Comparison of ENCODE assay signal across 8 cellular contexts in genomic region chr11:116217006-116217405, GRCh38.
DNase-seq lines count a peak whose midpoint lies in the region; ATAC-seq, FAIRE-seq and TF ChIP-seq lines count a peak whose summit lies in the region.

No MANE protein-coding gene starts in this region.

- H3K4me3 ChIP-seq in MM.1S (ENCODE audit: low read length) (no peak overlapping the region), GM12878 (no peak overlapping the region), right lobe of liver (no peak overlapping the region)

- no peaks in the 10 kb centered on the region for H3K79me2 ChIP-seq in MM.1S (ENCODE audit: low read length)
- H3K79me2 ChIP-seq in GM12878 (ENCODE audit: control insufficient read depth, insufficient read depth, low read length), result no peaks in the 10 kb centered on the region

- no peak for TF ChIP-seq EP300 in GM12878 (IDR thresholded peaks at IDR 0.05; ENCODE audit: borderline replicate concordance in 1 of 2, control insufficient read depth in 1 of 2, low read depth in 2 of 2, low read length in 2 of 2)

- H4K20me1 ChIP-seq in MM.1S (ENCODE audit: insufficient read depth, low read length) (no peaks in the 10 kb centered on the region), GM12878 (ENCODE audit: control insufficient read depth, insufficient read depth) (no peaks in the 10 kb centered on the region)

- no TSS peak for BruUV-seq in GM12878 (replicated peaks; lab: Mats Ljungman, UMichigan)

- H3K4me1 ChIP-seq in MM.1S (ENCODE audit: low read length), result no peaks in the 10 kb centered on the region
- H3K4me1 ChIP-seq in GM12878 (ENCODE audit: control insufficient read depth, insufficient read depth, low read length), result no peaks in the 10 kb centered on the region
- H3K4me1 ChIP-seq in right lobe of liver, result no peaks in the 10 kb centered on the region

- intact Hi-C loops in GM12878 (cut with micrococcal nuclease; ENCODE audit: unreplicated experiment) (no loop called here), right lobe of liver (cut with DNase I) (no loop called here)

- H3K4me2 ChIP-seq in MM.1S (ENCODE audit: low read depth, low read length) (no peak overlapping the region), GM12878 (ENCODE audit: control insufficient read depth, insufficient read depth) (no peak overlapping the region)

- no peaks in the 10 kb centered on the region for H3K9me3 ChIP-seq in MM.1S (replicated peaks; ENCODE audit: insufficient read depth, low read length)
- H3K9me3 ChIP-seq in GM12878 (replicated peaks; ENCODE audit: control insufficient read depth, insufficient read depth, low read length), result no peaks in the 10 kb centered on the region; the same call in 2 of the 3 replicates
- H3K9me3 ChIP-seq in right lobe of liver, result no peaks in the 10 kb centered on the region

- H3K9me2 ChIP-seq in MM.1S (replicated peaks; ENCODE audit: insufficient read depth, low read length), result no peaks in the 10 kb centered on the region

- H3K36me3 ChIP-seq in MM.1S (replicated peaks; ENCODE audit: insufficient read depth, low read length) (no peaks in the 10 kb centered on the region), GM12878 (ENCODE audit: control insufficient read depth in 2 of 2, insufficient read depth in 2 of 2, low read length in 1 of 2) (no peaks in the 10 kb centered on the region), right lobe of liver (no peaks in the 10 kb centered on the region)

- no peak overlapping the region for H2AFZ ChIP-seq in MM.1S (ENCODE audit: low read length)
- H2AFZ ChIP-seq in GM12878 (ENCODE audit: control insufficient read depth, low read depth, low read length), result no peak overlapping the region

- POLR2A ChIA-PET in GM12878 (lab: Charles Lee), result no interaction called here

- no peak for FAIRE-seq in GM12878 (lab: Jason Lieb, UNC)

- no peak overlapping the region for H3K9ac ChIP-seq in MM.1S (ENCODE audit: low read length)
- no peak overlapping the region for H3K9ac ChIP-seq in GM12878 (ENCODE audit: control insufficient read depth, insufficient read depth, low read length)

- RAD21 ChIA-PET in GM12878 (lab: Charles Lee; ENCODE audit: unreplicated experiment), result no interaction called here

- SMC1A ChIA-PET in GM12878 (lab: Charles Lee; ENCODE audit: uncharacterized antibody, unreplicated experiment), result interaction anchor here (0.7 kb wide), 1 partner anchor 884 kb away, joined by 3 read pairs; no protein-coding TSS in a partner anchor

- H3K27me3 ChIP-seq in MM.1S (replicated peaks; ENCODE audit: insufficient read depth, low read length), result no peaks in the 10 kb centered on the region
- H3K27me3 ChIP-seq in GM12878 (replicated peaks in 1 of 2; ENCODE audit: control insufficient read depth in 2 of 2, insufficient read depth in 2 of 2, low read length in 1 of 2), result peaks cover 0 to 2% of the 10 kb centered on the region in 2 experiments; a peak in 1 of 4 replicates
- H3K27me3 ChIP-seq in right lobe of liver, result no peaks in the 10 kb centered on the region

- H3F3A ChIP-seq in MM.1S (ENCODE audit: insufficient read depth, low read length), result no peaks in the 10 kb centered on the region

- H3K27ac ChIP-seq in MM.1S (ENCODE audit: low read length) (no peak overlapping the region), GM12878 (ENCODE audit: control insufficient read depth, insufficient read depth) (no peak overlapping the region), right lobe of liver (no peak overlapping the region)

- in situ Hi-C loops in GM12878 (cut with MboI), result no loop called here

- DNase-seq in activated CD4-positive, alpha-beta T cell treated with anti-CD3 and anti-CD28 coated beads for 48 hours, result peak; percentile 33
- no peak for DNase-seq in activated CD4-positive, alpha-beta T cell treated with anti-CD3 and anti-CD28 coated beads, Interleukin-2, amount 50 U/mL, for 4 hours
- DNase-seq in MM.1S, result no peak
- no peak for DNase-seq in GM12878 (ENCODE audit: low read depth, low spot score)
- peak in 1 of 3 donors; percentile 60 for DNase-seq in right lobe of liver
- DNase-seq in middle frontal gyrus (ENCODE audit: extremely low spot score, low spot score), result no peak

- CTCF ChIA-PET in GM12878 (lab: Yijun Ruan, JAX), result interaction anchor here (0.6 to 1.8 kb wide), 8 partner anchors 12 to 892 kb away, joined by 3 to 7 read pairs (median 4); no protein-coding TSS in a partner anchor

- ATAC-seq in GM12878 (no peak), right lobe of liver (peak; percentile 58 to 91 (median 74)), HG03280 (IDR thresholded peaks at IDR 0.05; ENCODE audit: unreplicated experiment) (no peak), GM18870 (IDR thresholded peaks at IDR 0.05; ENCODE audit: unreplicated experiment) (no peak)

- TF ChIP-seq CTCF in MM.1S (IDR thresholded peaks at IDR 0.05; ENCODE audit: low read length) (peak; percentile 64), GM12878 (IDR thresholded peaks at IDR 0.05 in 2 of 3, conservative IDR thresholded peaks at IDR 0.05 in 1 of 3; ENCODE audit: control insufficient read depth in 2 of 3, extremely low read depth in 1 of 3, insufficient read depth in 1 of 3, low read depth in 3 of 3, low read length in 3 of 3) (peak; percentile 37 to 63 (median 56); a peak in 5 of 6 replicates), right lobe of liver (IDR thresholded peaks at IDR 0.05) (peak; percentile 30 to 85 (median 63))

- TF ChIP-seq POLR2A in GM12878 (IDR thresholded peaks at IDR 0.05; ENCODE audit: low read depth, low read length) (no peak), right lobe of liver (IDR thresholded peaks at IDR 0.05) (no peak)

- WGBS in GM12878 (ENCODE audit: insufficient coverage, insufficient replicate concordance, low lambda C conversion rate, missing lambda C conversion rate), result 5% methylated on average over 6 of the region's 6 CpGs
- WGBS in right lobe of liver (ENCODE audit: insufficient coverage, low coverage, low lambda C conversion rate, missing lambda C conversion rate), result 25% methylated on average over 6 of the region's 6 CpGs

- TF ChIP-seq RAD21 in GM12878 (IDR thresholded peaks at IDR 0.05; ENCODE audit: insufficient read depth, low read depth, low read length), result no peak

TF ChIP-seq in GM12878, 131 proteins besides CTCF, POLR2A, EP300 and RAD21 (continues in another document):
- TF ChIP-seq, protein P1, sequence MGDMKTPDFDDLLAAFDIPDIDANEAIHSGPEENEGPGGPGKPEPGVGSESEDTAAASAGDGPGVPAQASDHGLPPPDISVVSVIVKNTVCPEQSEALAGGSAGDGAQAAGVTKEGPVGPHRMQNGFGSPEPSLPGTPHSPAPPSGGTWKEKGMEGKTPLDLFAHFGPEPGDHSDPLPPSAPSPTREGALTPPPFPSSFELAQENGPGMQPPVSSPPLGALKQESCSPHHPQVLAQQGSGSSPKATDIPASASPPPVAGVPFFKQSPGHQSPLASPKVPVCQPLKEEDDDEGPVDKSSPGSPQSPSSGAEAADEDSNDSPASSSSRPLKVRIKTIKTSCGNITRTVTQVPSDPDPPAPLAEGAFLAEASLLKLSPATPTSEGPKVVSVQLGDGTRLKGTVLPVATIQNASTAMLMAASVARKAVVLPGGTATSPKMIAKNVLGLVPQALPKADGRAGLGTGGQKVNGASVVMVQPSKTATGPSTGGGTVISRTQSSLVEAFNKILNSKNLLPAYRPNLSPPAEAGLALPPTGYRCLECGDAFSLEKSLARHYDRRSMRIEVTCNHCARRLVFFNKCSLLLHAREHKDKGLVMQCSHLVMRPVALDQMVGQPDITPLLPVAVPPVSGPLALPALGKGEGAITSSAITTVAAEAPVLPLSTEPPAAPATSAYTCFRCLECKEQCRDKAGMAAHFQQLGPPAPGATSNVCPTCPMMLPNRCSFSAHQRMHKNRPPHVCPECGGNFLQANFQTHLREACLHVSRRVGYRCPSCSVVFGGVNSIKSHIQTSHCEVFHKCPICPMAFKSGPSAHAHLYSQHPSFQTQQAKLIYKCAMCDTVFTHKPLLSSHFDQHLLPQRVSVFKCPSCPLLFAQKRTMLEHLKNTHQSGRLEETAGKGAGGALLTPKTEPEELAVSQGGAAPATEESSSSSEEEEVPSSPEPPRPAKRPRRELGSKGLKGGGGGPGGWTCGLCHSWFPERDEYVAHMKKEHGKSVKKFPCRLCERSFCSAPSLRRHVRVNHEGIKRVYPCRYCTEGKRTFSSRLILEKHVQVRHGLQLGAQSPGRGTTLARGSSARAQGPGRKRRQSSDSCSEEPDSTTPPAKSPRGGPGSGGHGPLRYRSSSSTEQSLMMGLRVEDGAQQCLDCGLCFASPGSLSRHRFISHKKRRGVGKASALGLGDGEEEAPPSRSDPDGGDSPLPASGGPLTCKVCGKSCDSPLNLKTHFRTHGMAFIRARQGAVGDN (IDR thresholded peaks at IDR 0.05), result no peak
- TF ChIP-seq TCF3 (IDR thresholded peaks at IDR 0.05; ENCODE audit: borderline replicate concordance, insufficient read depth, low read depth, low read length) (no peak), CBX3 (IDR thresholded peaks at IDR 0.05; ENCODE audit: borderline replicate concordance, low read depth) (no peak), NRF1 (conservative IDR thresholded peaks at IDR 0.05; ENCODE audit: low read depth, low read length) (no peak)
- TF ChIP-seq, protein P2, sequence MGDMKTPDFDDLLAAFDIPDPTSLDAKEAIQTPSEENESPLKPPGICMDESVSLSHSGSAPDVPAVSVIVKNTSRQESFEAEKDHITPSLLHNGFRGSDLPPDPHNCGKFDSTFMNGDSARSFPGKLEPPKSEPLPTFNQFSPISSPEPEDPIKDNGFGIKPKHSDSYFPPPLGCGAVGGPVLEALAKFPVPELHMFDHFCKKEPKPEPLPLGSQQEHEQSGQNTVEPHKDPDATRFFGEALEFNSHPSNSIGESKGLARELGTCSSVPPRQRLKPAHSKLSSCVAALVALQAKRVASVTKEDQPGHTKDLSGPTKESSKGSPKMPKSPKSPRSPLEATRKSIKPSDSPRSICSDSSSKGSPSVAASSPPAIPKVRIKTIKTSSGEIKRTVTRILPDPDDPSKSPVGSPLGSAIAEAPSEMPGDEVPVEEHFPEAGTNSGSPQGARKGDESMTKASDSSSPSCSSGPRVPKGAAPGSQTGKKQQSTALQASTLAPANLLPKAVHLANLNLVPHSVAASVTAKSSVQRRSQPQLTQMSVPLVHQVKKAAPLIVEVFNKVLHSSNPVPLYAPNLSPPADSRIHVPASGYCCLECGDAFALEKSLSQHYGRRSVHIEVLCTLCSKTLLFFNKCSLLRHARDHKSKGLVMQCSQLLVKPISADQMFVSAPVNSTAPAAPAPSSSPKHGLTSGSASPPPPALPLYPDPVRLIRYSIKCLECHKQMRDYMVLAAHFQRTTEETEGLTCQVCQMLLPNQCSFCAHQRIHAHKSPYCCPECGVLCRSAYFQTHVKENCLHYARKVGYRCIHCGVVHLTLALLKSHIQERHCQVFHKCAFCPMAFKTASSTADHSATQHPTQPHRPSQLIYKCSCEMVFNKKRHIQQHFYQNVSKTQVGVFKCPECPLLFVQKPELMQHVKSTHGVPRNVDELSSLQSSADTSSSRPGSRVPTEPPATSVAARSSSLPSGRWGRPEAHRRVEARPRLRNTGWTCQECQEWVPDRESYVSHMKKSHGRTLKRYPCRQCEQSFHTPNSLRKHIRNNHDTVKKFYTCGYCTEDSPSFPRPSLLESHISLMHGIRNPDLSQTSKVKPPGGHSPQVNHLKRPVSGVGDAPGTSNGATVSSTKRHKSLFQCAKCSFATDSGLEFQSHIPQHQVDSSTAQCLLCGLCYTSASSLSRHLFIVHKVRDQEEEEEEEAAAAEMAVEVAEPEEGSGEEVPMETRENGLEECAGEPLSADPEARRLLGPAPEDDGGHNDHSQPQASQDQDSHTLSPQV (IDR thresholded peaks at IDR 0.05), result no peak

Comparison
In these comparisons a context has a peak if more than half of its experiments do, and no peak if none do; other contexts are left out.
1. ATAC-seq: peak in right lobe of liver (4 of 4); none in GM12878 (single experiment), HG03280 (single experiment) and GM18870 (single experiment).
2. Peak in every context shown above with its lines, with median percentiles within 50 percentile points of each other: CTCF ChIP-seq.